ENCODE assay signal across 9 cellular contexts in genomic region chr2:5693288-5694015, GRCh38. TPM values are rescaled to one million over a fixed set of nuclear protein-coding genes. Genes with fewer than 3 reads are reported as not detected.
DNase-seq lines count a peak whose midpoint lies in the region; ATAC-seq and TF ChIP-seq lines count a peak whose summit lies in the region.
"Had no signal": no experiment of that assay in that cellular context is flagged by ENCODE, and none has a peak within 500 bp of the region (broad histone marks: within the 10 kb centered on the region; RNA-seq: fewer than 3 reads in every experiment).

No MANE protein-coding gene starts in this region.

- POLR2A ChIA-PET in activated CD4-positive, alpha-beta T cell treated with anti-CD3 and anti-CD28 coated beads, Interleukin-2, amount 10 ng/mL, durations not matched to agents 7 days and 5 days (lab: Charles Lee): no interaction called here

- H3K4me3 Mint-ChIP-seq in activated CD4-positive, alpha-beta T cell treated with anti-CD3 and anti-CD28 coated beads, Interleukin-2, amount 10 ng/mL, durations not matched to agents 7 days and 5 days: peak overlapping the region; percentile 37
- H3K4me3 Mint-ChIP-seq in natural killer cell treated with Interleukin-12 subunit alpha and Interleukin-12 subunit beta and Interleukin-15 and Interleukin-18, amount 100 ng/mL, for 72 hours: no peak overlapping the region

- peak overlapping the region; percentile 92 for H3K9ac ChIP-seq in NT2/D1 (ENCODE audit: insufficient read length, low read depth)

- H3K36me3 Mint-ChIP-seq in activated CD4-positive, alpha-beta T cell treated with anti-CD3 and anti-CD28 coated beads, Interleukin-2, amount 10 ng/mL, durations not matched to agents 7 days and 5 days (ENCODE audit: low read depth): peaks cover 8% of the 10 kb centered on the region
- H3K36me3 Mint-ChIP-seq in natural killer cell treated with Interleukin-12 subunit alpha and Interleukin-12 subunit beta and Interleukin-15 and Interleukin-18, amount 100 ng/mL, for 72 hours: peaks cover 19% of the 10 kb centered on the region

- CTCF ChIA-PET in activated CD4-positive, alpha-beta T cell treated with anti-CD3 and anti-CD28 coated beads, Interleukin-2, amount 10 ng/mL, durations not matched to agents 7 days and 5 days (lab: Charles Lee): no interaction called here

- no peak for ATAC-seq in GM18873 (IDR thresholded peaks at IDR 0.05; ENCODE audit: low FRiP score, unreplicated experiment)
- ATAC-seq in natural killer cell treated with Interleukin-12 subunit alpha and Interleukin-12 subunit beta and Interleukin-15 and Interleukin-18, amount 100 ng/mL, for 72 hours: no peak

- H3K27me3 Mint-ChIP-seq in activated CD4-positive, alpha-beta T cell treated with anti-CD3 and anti-CD28 coated beads, Interleukin-2, amount 10 ng/mL, durations not matched to agents 7 days and 5 days: peaks cover 59% of the 10 kb centered on the region
- H3K27me3 Mint-ChIP-seq in natural killer cell treated with Interleukin-12 subunit alpha and Interleukin-12 subunit beta and Interleukin-15 and Interleukin-18, amount 100 ng/mL, for 72 hours: peaks cover 41 to 46% of the 10 kb centered on the region in 2 donors

- no peaks in the 10 kb centered on the region for H3K27me3 ChIP-seq in NT2/D1 (ENCODE audit: insufficient read depth, insufficient read length)
- peaks cover 0 to 56% of the 10 kb centered on the region in 2 donors for H3K27me3 ChIP-seq in right atrium auricular region

- DNase-seq in activated CD4-positive, alpha-beta T cell treated with anti-CD3 and anti-CD28 coated beads, Interleukin-2, amount 10 ng/mL, durations not matched to agents 7 days and 5 days: no peak
- DNase-seq in activated CD4-positive, alpha-beta T cell treated with anti-CD3 and anti-CD28 coated beads, Interleukin-2, amount 50 U/mL, for 48 hours: no peak
- DNase-seq in NT2/D1 (ENCODE audit: low read depth, low spot score): no peak
- no peak for DNase-seq in right atrium auricular region (ENCODE audit: low spot score)
- no peak for DNase-seq in GM10266 (ENCODE audit: extremely low spot score)
- DNase-seq in natural killer cell treated with Interleukin-12 subunit alpha and Interleukin-12 subunit beta and Interleukin-15 and Interleukin-18, amount 100 ng/mL, for 72 hours (ENCODE audit: low spot score): no peak

- peaks cover 5% of the 10 kb centered on the region for H3K36me3 ChIP-seq in NT2/D1 (ENCODE audit: insufficient read depth, insufficient read length, low read length)
- no peaks in the 10 kb centered on the region for H3K36me3 ChIP-seq in right atrium auricular region

- H3K4me1 ChIP-seq in NT2/D1 (ENCODE audit: insufficient read depth, insufficient read length): no peaks in the 10 kb centered on the region
- H3K4me1 ChIP-seq in right atrium auricular region: peaks cover 0 to 50% of the 10 kb centered on the region in 2 donors

- H3K4me3 ChIP-seq in NT2/D1 (ENCODE audit: insufficient read length, low read depth) (peak overlapping the region; percentile 89), right atrium auricular region (peak overlapping the region; percentile 39 to 48), skin epidermis (peak overlapping the region in 4 of 7 experiments; percentile 2 to 44 (median 20))

- no peak overlapping the region for H3K27ac Mint-ChIP-seq in activated CD4-positive, alpha-beta T cell treated with anti-CD3 and anti-CD28 coated beads, Interleukin-2, amount 10 ng/mL, durations not matched to agents 7 days and 5 days
- H3K27ac Mint-ChIP-seq in natural killer cell treated with Interleukin-12 subunit alpha and Interleukin-12 subunit beta and Interleukin-15 and Interleukin-18, amount 100 ng/mL, for 72 hours: no peak overlapping the region

- H3K9me3 Mint-ChIP-seq in activated CD4-positive, alpha-beta T cell treated with anti-CD3 and anti-CD28 coated beads, Interleukin-2, amount 10 ng/mL, durations not matched to agents 7 days and 5 days: peaks cover 3% of the 10 kb centered on the region
- peaks cover 4% of the 10 kb centered on the region for H3K9me3 Mint-ChIP-seq in natural killer cell treated with Interleukin-12 subunit alpha and Interleukin-12 subunit beta and Interleukin-15 and Interleukin-18, amount 100 ng/mL, for 72 hours

- no peak for TF ChIP-seq CTCF in right atrium auricular region (IDR thresholded peaks at IDR 0.05)
- TF ChIP-seq CTCF in GM10266 (IDR thresholded peaks at IDR 0.05; ENCODE audit: control insufficient read depth, insufficient read depth, low read depth, missing control alignments): no peak

- H3K9me3 ChIP-seq in NT2/D1 (ENCODE audit: insufficient read depth, low read length) (no peaks in the 10 kb centered on the region), right atrium auricular region (no peaks in the 10 kb centered on the region)

- H3K27ac ChIP-seq in right atrium auricular region (no peak overlapping the region), skin epidermis (peak overlapping the region in 1 of 21 experiments; percentile 23)

- peaks cover 9% of the 10 kb centered on the region for H3K4me1 Mint-ChIP-seq in activated CD4-positive, alpha-beta T cell treated with anti-CD3 and anti-CD28 coated beads, Interleukin-2, amount 10 ng/mL, durations not matched to agents 7 days and 5 days
- H3K4me1 Mint-ChIP-seq in natural killer cell treated with Interleukin-12 subunit alpha and Interleukin-12 subunit beta and Interleukin-15 and Interleukin-18, amount 100 ng/mL, for 72 hours (ENCODE audit: low read depth in 2 of 2): peaks cover 0 to 7% of the 10 kb centered on the region in 2 donors

RNA-seq across cellular contexts. Expression of gene SOX11, which starts 1.3 kb away (rescaled TPM):
- total RNA-seq in activated CD4-positive, alpha-beta T cell treated with anti-CD3 and anti-CD28 coated beads, Interleukin-2, amount 10 ng/mL, durations not matched to agents 7 days and 5 days: not detected
- under 1 TPM; 0.11 to 0.71 TPM for total RNA-seq in right atrium auricular region
- not detected for total RNA-seq in natural killer cell treated with Interleukin-12 subunit alpha and Interleukin-12 subunit beta and Interleukin-15 and Interleukin-18, amount 100 ng/mL, for 72 hours
- total RNA-seq: M059J had no signal

Comparison
In these comparisons a context has a peak if more than half of its experiments do, and no peak if none do; other contexts are left out.
1. H3K4me3 ChIP-seq: peak in every context shown above with its lines; median percentile 89 in NT2/D1; 44 in right atrium auricular region; 20 in skin epidermis.